Comparison of ENCODE assay signal across 12 cellular contexts in the genomic region with DNA sequence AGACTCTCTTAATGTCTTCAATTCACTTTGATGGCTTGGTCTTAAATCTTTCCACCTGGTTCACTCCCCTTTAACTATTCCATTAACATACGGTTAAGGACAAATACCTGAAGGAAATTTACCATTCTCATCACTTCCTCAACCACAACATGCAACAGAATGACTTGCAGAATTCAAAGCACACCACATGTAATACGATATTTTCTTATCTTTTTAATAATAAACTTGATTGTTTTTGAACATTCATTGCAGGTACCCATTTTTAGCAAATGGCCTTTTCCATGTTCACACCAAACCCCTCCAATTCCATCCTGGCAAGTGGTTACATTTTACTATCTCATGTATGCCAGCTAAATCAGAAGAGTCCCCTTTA. TPM values are rescaled to one million over a fixed set of nuclear protein-coding genes. Genes with fewer than 3 reads are reported as not detected.
A peak's percentile ranks its signal among the peaks of the same experiment; 100 is the strongest.
DNase-seq lines count a peak whose midpoint lies in the region; ATAC-seq and TF ChIP-seq lines count a peak whose summit lies in the region.
"Not testable (repeated sequence)": the region's sequence is repeated elsewhere in the genome, so short reads cannot be mapped to it uniquely, and the experiment has no call there.
"Had no signal": no experiment of that assay in that cellular context is flagged by ENCODE, and none has a peak within 500 bp of the region (broad histone marks: within the 10 kb centered on the region; RNA-seq: fewer than 3 reads in every experiment).

No MANE protein-coding gene starts in this region.

- TF ChIP-seq CTCF in Loucy (conservative IDR thresholded peaks at IDR 0.05; ENCODE audit: low read length); VCaP (conservative IDR thresholded peaks at IDR 0.05); body of pancreas (IDR thresholded peaks at IDR 0.05); neutrophil (IDR thresholded peaks at IDR 0.05); parathyroid adenoma (IDR thresholded peaks at IDR 0.05): not testable (repeated sequence)

- H3K4me3 ChIP-seq in Loucy (ENCODE audit: low read length, poor library complexity, severe bottlenecking); body of pancreas; neutrophil (ENCODE audit: low read depth in 1 of 2, low read length in 1 of 2); parathyroid adenoma (ENCODE audit: low read depth, low read length): not testable (repeated sequence)

- intact Hi-C loops in body of pancreas (cut with DNase I): not testable (repeated sequence)

- not testable (repeated sequence) for H3K27me3 ChIP-seq in Loucy (ENCODE audit: insufficient read depth, low read length, poor library complexity, severe bottlenecking); body of pancreas; neutrophil; parathyroid adenoma (ENCODE audit: control insufficient read depth, insufficient read depth, low read length)

- TF ChIP-seq POLR2A in body of pancreas (IDR thresholded peaks at IDR 0.05): not testable (repeated sequence)

- H3K4me1 ChIP-seq in Loucy (ENCODE audit: insufficient read depth, low read length, poor library complexity, severe bottlenecking) (peaks cover 37% of the 10 kb centered on the region), body of pancreas (peaks cover 55% of the 10 kb centered on the region), neutrophil (ENCODE audit: control insufficient read depth in 1 of 2, insufficient read depth in 1 of 2, low read depth in 1 of 2, low read length in 1 of 2) (peaks cover 20 to 28% of the 10 kb centered on the region in 2 experiments), parathyroid adenoma (peaks cover 55% of the 10 kb centered on the region)

- peak overlapping the region; percentile 74; the same call in 1 of the 2 replicates for H3K27ac ChIP-seq in VCaP
- peak overlapping the region in 2 of 4 donors; percentile 29 to 60 for H3K27ac ChIP-seq in body of pancreas
- H3K27ac ChIP-seq in neutrophil: peak overlapping the region; percentile 68
- H3K27ac ChIP-seq in parathyroid adenoma: peak overlapping the region; percentile 91

- WGBS in body of pancreas, 2 donors: 14 to 17% methylated on average over 2 of the region's 2 CpGs

- H3K36me3 ChIP-seq in Loucy (ENCODE audit: insufficient read depth, low read length); body of pancreas (replicated peaks in 1 of 2; ENCODE audit: insufficient read depth in 1 of 2, low read depth in 2 of 2); neutrophil; parathyroid adenoma (ENCODE audit: control insufficient read depth, insufficient read depth, low read length): not testable (repeated sequence)

- peak; percentile 54 for ATAC-seq in body of pancreas

- not testable (repeated sequence) for H3K9me2 ChIP-seq in Loucy (replicated peaks; ENCODE audit: low read depth, low read length)

- H3K79me2 ChIP-seq in Loucy (ENCODE audit: insufficient read depth, low read length): not testable (repeated sequence)
- H3K79me2 ChIP-seq in parathyroid adenoma: peaks cover 51% of the 10 kb centered on the region

- not testable (repeated sequence) for H3K9ac ChIP-seq in Loucy (ENCODE audit: low read depth, low read length, poor library complexity, severe bottlenecking); parathyroid adenoma

- peak overlapping the region; percentile 24 for H3K4me2 ChIP-seq in Loucy (ENCODE audit: low read depth, low read length, poor library complexity, severe bottlenecking)
- H3K4me2 ChIP-seq in parathyroid adenoma (ENCODE audit: low read length): not testable (repeated sequence)

- DNase-seq in Caki2 (ENCODE audit: low read depth) (peak; percentile 43), H4 (ENCODE audit: low spot score) (peak; percentile 8)
- not testable (repeated sequence) for DNase-seq in body of pancreas

- not testable (repeated sequence) for H3F3A ChIP-seq in Loucy (ENCODE audit: low read depth)

- H3K9me3 ChIP-seq in Loucy (ENCODE audit: insufficient read depth, low read depth, low read length); body of pancreas; neutrophil; parathyroid adenoma (ENCODE audit: control insufficient read depth, low read length): not testable (repeated sequence)

- not testable (repeated sequence) for H4K20me1 ChIP-seq in Loucy (ENCODE audit: insufficient read depth, low read length, poor library complexity, severe bottlenecking)

- in situ Hi-C loops in Caki2 (cut with HindIII; ENCODE audit: low pct_unique_long_range_greater_than_20kb, low sequenced_read_pairs): not testable (repeated sequence)

- not testable (repeated sequence) for H2AFZ ChIP-seq in Loucy (ENCODE audit: low read length); parathyroid adenoma

RNA-seq across cellular contexts. Expression of gene LRRC61, which starts 17.3 kb away (rescaled TPM):
- 53.9 and 54.9 TPM in 2 replicates for total RNA-seq in Caki2 (2014; rRNA removed; shearing (Covaris generic); ENCODE audit: low replicate concordance)
- total RNA-seq in H4 (2014; rRNA removed; shearing (Covaris generic)): not detected in 2 replicates
- 10 to 100 TPM in 1 of 2 donors, 1 to 10 TPM in 1; 4.9 to 25.2 TPM for total RNA-seq in body of pancreas
- total RNA-seq: A172 had no signal

RNA-seq across cellular contexts. Expression of gene ACTR3C, which starts 17.5 kb away (rescaled TPM):
- 3.7 and 23.0 TPM in 2 replicates for total RNA-seq in Caki2 (2014; rRNA removed; shearing (Covaris generic); ENCODE audit: low replicate concordance)
- 0.23 TPM in 1 of 2 replicates, not detected in the other for total RNA-seq in H4 (2014; rRNA removed; shearing (Covaris generic))
- total RNA-seq in body of pancreas: 10 to 100 TPM; 35.5 to 69.9 TPM

RNA-seq across cellular contexts. Expression of gene RARRES2, which starts 35.5 kb away (rescaled TPM):
- 2.7 and 10.6 TPM in 2 replicates for total RNA-seq in Caki2 (2014; rRNA removed; shearing (Covaris generic); ENCODE audit: low replicate concordance)
- not detected in 2 replicates for total RNA-seq in H4 (2014; rRNA removed; shearing (Covaris generic))
- total RNA-seq in body of pancreas: 100 to 1,000 TPM; 245 to 400 TPM
- total RNA-seq: B cell; Caco-2; CD4-positive, alpha-beta T cell; CD8-positive, alpha-beta T cell had no signal

Comparison
In these comparisons a context has a peak if more than half of its experiments do, and no peak if none do; other contexts are left out.
1. RNA of gene RARRES2, which starts 35.5 kb away (total RNA-seq): 245 to 400 TPM in body of pancreas; 2.7 to 10.6 TPM in Caki2 and not detected in H4; every median in the first group is over 10 times any median in the second.